ENCODE assay signal across 11 cellular contexts in genomic region chr11:6297831-6298230, GRCh38. TPM values are rescaled to one million over a fixed set of nuclear protein-coding genes. Genes with fewer than 3 reads are reported as not detected.
DNase-seq lines count a peak whose midpoint lies in the region; ATAC-seq and TF ChIP-seq lines count a peak whose summit lies in the region.
"Had no signal": no experiment of that assay in that cellular context is flagged by ENCODE, and none has a peak within 500 bp of the region (broad histone marks: within the 10 kb centered on the region; RNA-seq: fewer than 3 reads in every experiment).

No MANE protein-coding gene starts in this region.

- H3K27ac ChIP-seq in dorsolateral prefrontal cortex = no peak overlapping the region
- no peak overlapping the region for H3K27ac ChIP-seq in parathyroid adenoma
- H3K27ac ChIP-seq: BLaER1 treated with 17β-estradiol and CSF1 and Interleukin-3, amounts not matched to agents 10 nM and 100 nM had no signal

- no peak overlapping the region for H2AFZ ChIP-seq in parathyroid adenoma

- intact Hi-C loops in dorsolateral prefrontal cortex (cut with DNase I) = no loop called here

- TF ChIP-seq CTCF in dorsolateral prefrontal cortex (IDR thresholded peaks at IDR 0.05 in 54 of 56, conservative IDR thresholded peaks at IDR 0.05 in 2 of 56; ENCODE audit: low read depth in 1 of 56, partially characterized antibody in 56 of 56) (peak in 33 of 56 donors; percentile 5 to 59 (median 29)), parathyroid adenoma (IDR thresholded peaks at IDR 0.05) (peak; percentile 10)

- ATAC-seq in HG02588 (IDR thresholded peaks at IDR 0.05; ENCODE audit: unreplicated experiment) = no peak

- H3K4me3 ChIP-seq in dorsolateral prefrontal cortex (no peak overlapping the region), parathyroid adenoma (ENCODE audit: low read depth, low read length) (no peak overlapping the region)
- H3K4me3 ChIP-seq: BLaER1 treated with 17β-estradiol and CSF1 and Interleukin-3, amounts not matched to agents 10 nM and 100 nM had no signal

- H3K27me3 ChIP-seq in dorsolateral prefrontal cortex (no peaks in the 10 kb centered on the region), parathyroid adenoma (ENCODE audit: control insufficient read depth, insufficient read depth, low read length) (no peaks in the 10 kb centered on the region)
- H3K27me3 ChIP-seq: BLaER1 treated with 17β-estradiol and CSF1 and Interleukin-3, amounts not matched to agents 10 nM and 100 nM had no signal

- no peaks in the 10 kb centered on the region for H3K4me1 ChIP-seq in parathyroid adenoma
- H3K4me1 ChIP-seq: BLaER1 treated with 17β-estradiol and CSF1 and Interleukin-3, amounts not matched to agents 10 nM and 100 nM had no signal

- no peak overlapping the region for H3K4me2 ChIP-seq in parathyroid adenoma (ENCODE audit: low read length)
- H3K4me2 ChIP-seq: BLaER1 treated with 17β-estradiol and CSF1 and Interleukin-3, amounts not matched to agents 10 nM and 100 nM had no signal

- H3K36me3 ChIP-seq in parathyroid adenoma (ENCODE audit: control insufficient read depth, insufficient read depth, low read length) = no peaks in the 10 kb centered on the region
- H3K36me3 ChIP-seq: BLaER1 treated with 17β-estradiol and CSF1 and Interleukin-3, amounts not matched to agents 10 nM and 100 nM had no signal

- no peak overlapping the region for H3K9ac ChIP-seq in parathyroid adenoma
- H3K9ac ChIP-seq: BLaER1 treated with 17β-estradiol and CSF1 and Interleukin-3, amounts not matched to agents 10 nM and 100 nM had no signal

- H3K79me2 ChIP-seq in parathyroid adenoma = no peaks in the 10 kb centered on the region

- peak; percentile 33 for DNase-seq in NCI-H2171 treated with DMSO at 0.1 percent for 48 hours (lab: John Stamatoyannopoulos, UW)
- no peak for DNase-seq in NCI-H2171 (lab: John Stamatoyannopoulos, UW)
- peak; percentile 28 for DNase-seq in M059J (ENCODE audit: low read depth)
- no peak for DNase-seq in dorsolateral prefrontal cortex
- DNase-seq in Ammon's horn (ENCODE audit: low spot score) = no peak
- no peak for DNase-seq in hippocampal formation (lab: John Stamatoyannopoulos, UW)
- DNase-seq: NCI-H748 treated with DMSO at 0.1 percent for 48 hours; stimulated activated CD4-positive, alpha-beta T cell treated with anti-CD3 and anti-CD28 coated beads, Interleukin-2, amount 100 ng/mL, for 48 hours had no signal

- no peaks in the 10 kb centered on the region for H3K9me3 ChIP-seq in parathyroid adenoma (ENCODE audit: control insufficient read depth, low read length)
- H3K9me3 ChIP-seq: BLaER1 treated with 17β-estradiol and CSF1 and Interleukin-3, amounts not matched to agents 10 nM and 100 nM had no signal

RNA-seq across cellular contexts. Expression of gene CAVIN3, which starts 22.5 kb away (rescaled TPM):
- 114 and 146 TPM in 2 replicates for total RNA-seq in M059J (2014; rRNA removed; shearing (Covaris generic))
- 10 to 100 TPM in 4 of 120 experiments, 1 to 10 TPM in 114, under 1 TPM in 2; 0.70 to 16.8 (median 4.3) TPM for total RNA-seq in dorsolateral prefrontal cortex

RNA-seq across cellular contexts. Expression of gene CCKBR, which starts 38.2 kb away (rescaled TPM):
- total RNA-seq in M059J (2014; rRNA removed; shearing (Covaris generic)) = 0.86 TPM in 1 of 2 replicates, not detected in the other
- 10 to 100 TPM in 113 of 120 experiments, 1 to 10 TPM in 7; 4.4 to 38.9 (median 18.8) TPM for total RNA-seq in dorsolateral prefrontal cortex

RNA-seq across cellular contexts. Expression of gene CNGA4, which starts 58.9 kb away (rescaled TPM):
- not detected in 2 replicates for total RNA-seq in M059J (2014; rRNA removed; shearing (Covaris generic))
- total RNA-seq in dorsolateral prefrontal cortex = 1 to 10 TPM in 91 of 120 experiments, under 1 TPM in 29; 0.45 to 3.8 (median 1.4) TPM

Comparison
In these comparisons a context has a peak if more than half of its experiments do, and no peak if none do; other contexts are left out.
1. DNase-seq: peak in NCI-H2171 treated with DMSO at 0.1 percent for 48 hours (single experiment) and M059J (single experiment); none in NCI-H2171 (single experiment), dorsolateral prefrontal cortex (0 of 10), Ammon's horn (single experiment) and hippocampal formation (0 of 2).